Comparison of ENCODE assay signal across 11 cellular contexts in genomic region chr11:121453589-121454299, GRCh38. TPM values are rescaled to one million over a fixed set of nuclear protein-coding genes. Genes with fewer than 3 reads are reported as not detected.
DNase-seq lines count a peak whose midpoint lies in the region; ATAC-seq, FAIRE-seq and TF ChIP-seq lines count a peak whose summit lies in the region.
"Had no signal": no experiment of that assay in that cellular context is flagged by ENCODE, and none has a peak within 500 bp of the region (broad histone marks: within the 10 kb centered on the region; RNA-seq: fewer than 3 reads in every experiment).

No MANE protein-coding gene starts in this region.

- H3K4me1 ChIP-seq in HepG2 (ENCODE audit: insufficient read depth, low read length) = peaks cover 80% of the 10 kb centered on the region

- no peaks in the 10 kb centered on the region for H3K9me3 Mint-ChIP-seq in activated CD4-positive, alpha-beta T cell treated with anti-CD3 and anti-CD28 coated beads, Interleukin-2, amount 10 ng/mL, durations not matched to agents 24 days and 14 days
- H3K9me3 Mint-ChIP-seq in activated CD8-positive, alpha-beta T cell treated with anti-CD3 and anti-CD28 coated beads, Interleukin-2, amount 10 ng/mL, durations not matched to agents 7 days and 5 days (ENCODE audit: insufficient read depth) = no peaks in the 10 kb centered on the region
- H3K9me3 Mint-ChIP-seq in stimulated activated naive CD8-positive, alpha-beta T cell treated with anti-CD3 and anti-CD28 coated beads, Interleukin-15, amount 100 ng/mL, for 72 hours = no peaks in the 10 kb centered on the region
- peaks cover 2% of the 10 kb centered on the region for H3K9me3 Mint-ChIP-seq in chondrocyte (ENCODE audit: low read depth)

- TF ChIP-seq CTCF in HepG2 (CRISPR knock-in tag; IDR thresholded peaks at IDR 0.05) (no peak; the same call in 1 of the 2 replicates), chondrocyte (IDR thresholded peaks at IDR 0.05) (no peak)

- in situ Hi-C loops in HepG2 (cut with HindIII; ENCODE audit: extremely low pct_ligation_motif_present, low pct_unique_long_range_greater_than_20kb) = loop anchor here (5.0 kb wide), 1 partner anchor 109 kb away; no protein-coding TSS in a partner anchor

- peak; percentile 95 for FAIRE-seq in HepG2 (lab: Jason Lieb, UNC)
- FAIRE-seq: A204.1 had no signal

- H2AFZ ChIP-seq in HepG2 (ENCODE audit: low read length) = no peak overlapping the region

- no peaks in the 10 kb centered on the region for H4K20me1 ChIP-seq in HepG2 (ENCODE audit: insufficient read depth, low read length)

- TF ChIP-seq EP300 in HepG2 (IDR thresholded peaks at IDR 0.05; ENCODE audit: low read depth in 2 of 2, low read length in 2 of 2) = peak; percentile 39 to 76; a peak in 3 of 4 replicates
- TF ChIP-seq EP300 in HepG2 (CRISPR knock-in tag; IDR thresholded peaks at IDR 0.05; ENCODE audit: borderline replicate concordance) = no peak; the same call in 1 of the 2 replicates

- peaks cover 76% of the 10 kb centered on the region for H3K4me1 Mint-ChIP-seq in activated CD4-positive, alpha-beta T cell treated with anti-CD3 and anti-CD28 coated beads, Interleukin-2, amount 10 ng/mL, durations not matched to agents 24 days and 14 days
- H3K4me1 Mint-ChIP-seq in activated CD8-positive, alpha-beta T cell treated with anti-CD3 and anti-CD28 coated beads, Interleukin-2, amount 10 ng/mL, durations not matched to agents 7 days and 5 days (ENCODE audit: low read depth) = peaks cover 85% of the 10 kb centered on the region
- H3K4me1 Mint-ChIP-seq in stimulated activated naive CD8-positive, alpha-beta T cell treated with anti-CD3 and anti-CD28 coated beads, Interleukin-15, amount 100 ng/mL, for 72 hours = peaks cover 89% of the 10 kb centered on the region
- peaks cover 11% of the 10 kb centered on the region for H3K4me1 Mint-ChIP-seq in chondrocyte (ENCODE audit: low read depth)

- no peak for DNase-seq in activated CD4-positive, alpha-beta T cell treated with anti-CD3 and anti-CD28 coated beads, Interleukin-2, amount 10 ng/mL, durations not matched to agents 24 days and 14 days
- DNase-seq in activated CD4-positive, alpha-beta T cell treated with anti-CD3 and anti-CD28 coated beads, Interleukin-2, amount 50 U/mL, for 1 hour = no peak
- DNase-seq in activated CD8-positive, alpha-beta T cell treated with anti-CD3 and anti-CD28 coated beads, Interleukin-2, amount 10 ng/mL, durations not matched to agents 7 days and 5 days = no peak
- DNase-seq in HepG2 (ENCODE audit: low spot score) = peak; percentile 72
- DNase-seq in stimulated activated naive CD8-positive, alpha-beta T cell treated with anti-CD3 and anti-CD28 coated beads, Interleukin-15, amount 100 ng/mL, for 72 hours = no peak
- no peak for DNase-seq in NCI-H1694 treated with DMSO at 0.1 percent for 48 hours (lab: John Stamatoyannopoulos, UW)
- no peak for DNase-seq in NCI-H226
- DNase-seq in chondrocyte (ENCODE audit: low spot score) = no peak
- DNase-seq: dermis blood vessel endothelial cell, NCI-H1694 had no signal

- TF ChIP-seq RAD21 in HepG2 (CRISPR knock-in tag; IDR thresholded peaks at IDR 0.05) = no peak

- peaks cover 0 to 6% of the 10 kb centered on the region in 2 experiments; a peak in 1 of 5 replicates for H3K27me3 ChIP-seq in HepG2 (ENCODE audit: control insufficient read depth in 1 of 2, insufficient read depth in 2 of 2, low read length in 2 of 2)

- no peaks in the 10 kb centered on the region for H3K27me3 Mint-ChIP-seq in activated CD4-positive, alpha-beta T cell treated with anti-CD3 and anti-CD28 coated beads, Interleukin-2, amount 10 ng/mL, durations not matched to agents 24 days and 14 days
- no peaks in the 10 kb centered on the region for H3K27me3 Mint-ChIP-seq in activated CD8-positive, alpha-beta T cell treated with anti-CD3 and anti-CD28 coated beads, Interleukin-2, amount 10 ng/mL, durations not matched to agents 7 days and 5 days (ENCODE audit: low read depth)
- H3K27me3 Mint-ChIP-seq in stimulated activated naive CD8-positive, alpha-beta T cell treated with anti-CD3 and anti-CD28 coated beads, Interleukin-15, amount 100 ng/mL, for 72 hours = no peaks in the 10 kb centered on the region
- H3K27me3 Mint-ChIP-seq in chondrocyte (ENCODE audit: low read depth) = peaks cover 63% of the 10 kb centered on the region

- no peak; a peak in 1 of 4 replicates for TF ChIP-seq POLR2A in HepG2 (IDR thresholded peaks at IDR 0.05; ENCODE audit: insufficient read depth in 1 of 2, low read depth in 2 of 2, low read length in 2 of 2)

- peak overlapping the region; percentile 93 for H3K4me3 Mint-ChIP-seq in activated CD4-positive, alpha-beta T cell treated with anti-CD3 and anti-CD28 coated beads, Interleukin-2, amount 10 ng/mL, durations not matched to agents 24 days and 14 days
- peak overlapping the region; percentile 85 for H3K4me3 Mint-ChIP-seq in activated CD8-positive, alpha-beta T cell treated with anti-CD3 and anti-CD28 coated beads, Interleukin-2, amount 10 ng/mL, durations not matched to agents 7 days and 5 days
- H3K4me3 Mint-ChIP-seq in stimulated activated naive CD8-positive, alpha-beta T cell treated with anti-CD3 and anti-CD28 coated beads, Interleukin-15, amount 100 ng/mL, for 72 hours = peak overlapping the region; percentile 93 to 98
- no peak overlapping the region for H3K4me3 Mint-ChIP-seq in chondrocyte (ENCODE audit: unreplicated experiment)

- peaks cover 37% of the 10 kb centered on the region for H3K36me3 Mint-ChIP-seq in activated CD4-positive, alpha-beta T cell treated with anti-CD3 and anti-CD28 coated beads, Interleukin-2, amount 10 ng/mL, durations not matched to agents 24 days and 14 days (ENCODE audit: low read depth)
- peaks cover 54% of the 10 kb centered on the region for H3K36me3 Mint-ChIP-seq in activated CD8-positive, alpha-beta T cell treated with anti-CD3 and anti-CD28 coated beads, Interleukin-2, amount 10 ng/mL, durations not matched to agents 7 days and 5 days (ENCODE audit: low read depth)
- peaks cover 3% of the 10 kb centered on the region for H3K36me3 Mint-ChIP-seq in chondrocyte (ENCODE audit: low read depth)

- H3K27ac ChIP-seq in HepG2 (ENCODE audit: extremely low read length, insufficient read depth, low read length) = peak overlapping the region; percentile 73

- POLR2A ChIA-PET in activated CD8-positive, alpha-beta T cell treated with anti-CD3 and anti-CD28 coated beads, Interleukin-2, amount 10 ng/mL, durations not matched to agents 7 days and 5 days (lab: Charles Lee) = interaction anchor here (0.7 to 1.2 kb wide), 3 partner anchors 8 to 82 kb away, joined by 3 to 5 read pairs (median 4); no protein-coding TSS in a partner anchor
- POLR2A ChIA-PET in HepG2 (lab: Yijun Ruan, JAX) = interaction anchor here (0.8 kb wide), 1 partner anchor 13 kb away, joined by 3 read pairs; no protein-coding TSS in a partner anchor

- no peaks in the 10 kb centered on the region for H3K9me3 ChIP-seq in HepG2 (ENCODE audit: low read length)

- H3K27ac Mint-ChIP-seq in activated CD4-positive, alpha-beta T cell treated with anti-CD3 and anti-CD28 coated beads, Interleukin-2, amount 10 ng/mL, durations not matched to agents 24 days and 14 days = peak overlapping the region; percentile 99
- H3K27ac Mint-ChIP-seq in activated CD8-positive, alpha-beta T cell treated with anti-CD3 and anti-CD28 coated beads, Interleukin-2, amount 10 ng/mL, durations not matched to agents 7 days and 5 days = peak overlapping the region; percentile 82
- H3K27ac Mint-ChIP-seq in stimulated activated naive CD8-positive, alpha-beta T cell treated with anti-CD3 and anti-CD28 coated beads, Interleukin-15, amount 100 ng/mL, for 72 hours = peak overlapping the region; percentile 99
- H3K27ac Mint-ChIP-seq in chondrocyte (ENCODE audit: unreplicated experiment) = no peak overlapping the region

- no peak for ATAC-seq in activated CD8-positive, alpha-beta T cell treated with anti-CD3 and anti-CD28 coated beads, Interleukin-2, amount 10 ng/mL, durations not matched to agents 7 days and 5 days
- peak; percentile 6; the same call in 2 of the 3 replicates for ATAC-seq in HepG2
- ATAC-seq in stimulated activated naive CD8-positive, alpha-beta T cell treated with anti-CD3 and anti-CD28 coated beads, Interleukin-15, amount 100 ng/mL, for 72 hours = no peak

- WGBS in HepG2 (ENCODE audit: low lambda C conversion rate) = 21% methylated on average over 6 of the region's 6 CpGs

- H3K9ac ChIP-seq in HepG2 (ENCODE audit: insufficient read depth, low read depth, low read length) = peak overlapping the region; percentile 79

- CTCF ChIA-PET in activated CD8-positive, alpha-beta T cell treated with anti-CD3 and anti-CD28 coated beads, Interleukin-2, amount 10 ng/mL, durations not matched to agents 7 days and 5 days (lab: Charles Lee) = interaction anchor here (0.9 to 1.3 kb wide), 3 partner anchors 11 to 128 kb away, joined by 3 to 4 read pairs (median 3); no protein-coding TSS in a partner anchor
- CTCF ChIA-PET in HepG2 (lab: Yijun Ruan, JAX; ENCODE audit: low intra/inter-chr PET ratio, low total read pairs) = interaction anchor here (1.3 kb wide), 1 partner anchor 23 kb away, joined by 3 read pairs; no protein-coding TSS in a partner anchor

- no peaks in the 10 kb centered on the region for H3K36me3 ChIP-seq in HepG2 (replicated peaks in 1 of 2; ENCODE audit: control insufficient read depth in 1 of 2, insufficient read depth in 2 of 2, low read length in 2 of 2)

- H3K79me2 ChIP-seq in HepG2 (ENCODE audit: insufficient read depth, low read length) = peaks cover 64% of the 10 kb centered on the region

- TSS peak; percentile 50 for BruUV-seq in HepG2 (replicated peaks; lab: Mats Ljungman, UMichigan)

- intact Hi-C loops in activated CD4-positive, alpha-beta T cell treated with anti-CD3 and anti-CD28 coated beads, Interleukin-2, amount 10 ng/mL, durations not matched to agents 24 days and 14 days (cut with micrococcal nuclease) = loop anchor here (1.0 to 5.0 kb wide), 2 partner anchors 11 to 84 kb away; no protein-coding TSS in a partner anchor
- intact Hi-C loops in HepG2 (cut with micrococcal nuclease; ENCODE audit: unreplicated experiment) = loop anchor here (5.0 kb wide), 1 partner anchor 99 kb away; no protein-coding TSS in a partner anchor

- H3K4me2 ChIP-seq in HepG2 (ENCODE audit: low read depth, low read length) = peak overlapping the region; percentile 79

- peak overlapping the region; percentile 93 to 96 (median 94) for H3K4me3 ChIP-seq in HepG2 (replicated peaks in 1 of 3; ENCODE audit: insufficient read depth in 1 of 3, low read depth in 2 of 3, low read length in 3 of 3)

RNA-seq across cellular contexts. Expression of gene SORL1, which starts 1.6 kb away (rescaled TPM):
- 28.4 and 30.3 TPM in 2 replicates for total RNA-seq in activated CD4-positive, alpha-beta T cell treated with anti-CD3 and anti-CD28 coated beads, Interleukin-2, amount 10 ng/mL, durations not matched to agents 24 days and 14 days
- total RNA-seq in activated CD8-positive, alpha-beta T cell treated with anti-CD3 and anti-CD28 coated beads, Interleukin-2, amount 10 ng/mL, durations not matched to agents 7 days and 5 days = 100 to 1,000 TPM in 1 of 2 experiments, 10 to 100 TPM in 1; 98.9 to 107 TPM
- total RNA-seq in HepG2 (2016; rRNA removed; fragmentation: Illumina TruSeq; extraction: Trizol) (10.5 and 21.3 TPM in 2 replicates), chondrocyte (0.85 to 0.92 TPM (median 0.87 TPM) in 3 replicates)
- total RNA-seq in HepG2 (2016; cell fraction: cytosol; rRNA removed; fragmentation: Illumina TruSeq; extraction: Trizol; ENCODE audit: low read depth) = 3.5 and 4.0 TPM in 2 replicates
- 8.7 and 19.9 TPM in 2 replicates for total RNA-seq in HepG2 (2016; cell fraction: insoluble cytoplasmic fraction; rRNA removed; fragmentation: Illumina TruSeq; extraction: Trizol)
- total RNA-seq in HepG2 (2016; cell fraction: membrane; rRNA removed; fragmentation: Illumina TruSeq; extraction: Trizol) = 5.1 and 5.3 TPM in 2 replicates
- 40.2 and 51.2 TPM in 2 replicates for total RNA-seq in HepG2 (2016; cell fraction: nucleus; rRNA removed; fragmentation: Illumina TruSeq; extraction: Trizol)
- polyA plus RNA-seq in HepG2 (2011; rRNA removed) = 138 and 148 TPM in 2 replicates
- polyA plus RNA-seq in HepG2 (2011; cell fraction: cytosol; rRNA removed) = 139 and 149 TPM in 2 replicates
- 450 and 556 TPM in 2 replicates for polyA plus RNA-seq in HepG2 (2011; cell fraction: nucleus; rRNA removed)
- 91.0 and 166 TPM in 2 replicates for polyA plus RNA-seq in HepG2 (2012)
- polyA plus RNA-seq in HepG2 (2016; cell fraction: cytosol; fragmentation: Illumina TruSeq; extraction: Trizol; ENCODE audit: low read depth) = 0.50 and 0.54 TPM in 2 replicates
- polyA plus RNA-seq in HepG2 (2016; cell fraction: insoluble cytoplasmic fraction; fragmentation: Illumina TruSeq; extraction: Trizol; ENCODE audit: low read depth) = 4.0 and 5.0 TPM in 2 replicates
- 1.00 and 1.2 TPM in 2 replicates for polyA plus RNA-seq in HepG2 (2016; cell fraction: membrane; fragmentation: Illumina TruSeq; extraction: Trizol; ENCODE audit: low read depth)
- polyA plus RNA-seq in HepG2 (2016; cell fraction: nucleus; fragmentation: Illumina TruSeq; extraction: Trizol; ENCODE audit: insufficient read depth, low read depth) = 20.9 and 24.9 TPM in 2 replicates
- polyA minus RNA-seq in HepG2 (2011; rRNA and poly(A)+ RNA removed; ENCODE audit: low replicate concordance) = 23.6 and 1,177 TPM in 2 replicates
- polyA minus RNA-seq in HepG2 (2011; cell fraction: cytosol; rRNA and poly(A)+ RNA removed) = 280 and 339 TPM in 2 replicates
- 516 and 542 TPM in 2 replicates for polyA minus RNA-seq in HepG2 (2011; cell fraction: nucleus; rRNA and poly(A)+ RNA removed)
